In the genomic region with DNA sequence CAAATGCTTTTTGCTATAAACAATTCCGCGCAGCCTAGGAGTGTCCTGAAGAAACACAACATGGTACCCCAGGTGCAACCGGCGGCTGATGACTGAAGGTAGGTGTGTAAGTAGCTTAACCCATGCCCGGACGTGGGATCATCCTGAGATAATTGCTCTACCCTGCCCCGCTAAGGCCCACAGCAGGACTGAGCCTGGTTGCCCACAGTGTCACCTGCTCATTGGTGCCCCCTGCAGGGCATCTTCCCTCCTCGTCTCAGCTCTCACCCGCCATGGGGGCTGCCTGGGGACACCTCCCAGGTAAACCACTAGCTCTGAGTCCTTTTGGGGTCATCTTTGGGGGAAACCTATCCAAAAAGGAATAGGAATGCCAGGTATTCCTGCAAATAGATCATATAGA, we compare ENCODE assay signal across 8 cellular contexts. TPM values are rescaled to one million over a fixed set of nuclear protein-coding genes. Genes with fewer than 3 reads are reported as not detected.
DNase-seq lines count a peak whose midpoint lies in the region; ATAC-seq and TF ChIP-seq lines count a peak whose summit lies in the region.

No MANE protein-coding gene starts in this region.

- H3K4me1 ChIP-seq in foreskin keratinocyte: no peaks in the 10 kb centered on the region

- no peak for ATAC-seq in foreskin keratinocyte
- ATAC-seq in GM18517 (IDR thresholded peaks at IDR 0.05; ENCODE audit: unreplicated experiment): no peak

- TF ChIP-seq CTCF in LNCAP (IDR thresholded peaks at IDR 0.05) (peak; percentile 55), foreskin keratinocyte (conservative IDR thresholded peaks at IDR 0.05) (peak; percentile 59)

- peak; percentile 53 for DNase-seq in Daoy (ENCODE audit: low read depth)
- peak; percentile 78 for DNase-seq in activated CD8-positive, alpha-beta memory T cell treated with anti-CD3 and anti-CD28 coated beads for 24 hours
- no peak for DNase-seq in foreskin keratinocyte
- peak; percentile 5 for DNase-seq in stimulated activated CD8-positive, alpha-beta memory T cell treated with anti-CD3 and anti-CD28 coated beads, Interleukin-15, amount 100 ng/mL, for 1 hour (ENCODE audit: low read depth)
- DNase-seq in DMS79 (lab: John Stamatoyannopoulos, UW): no peak
- no peak for DNase-seq in foreskin melanocyte

- no peak overlapping the region for H3K27ac ChIP-seq in foreskin keratinocyte

- H3K27me3 ChIP-seq in foreskin keratinocyte: peaks cover 4% of the 10 kb centered on the region

RNA-seq across cellular contexts. Expression of a gene that starts 22.3 kb away (rescaled TPM):
- total RNA-seq in Daoy (2014; rRNA removed; shearing (Covaris generic)): 26.7 and 35.8 TPM in 2 replicates
- 25.8 and 30.1 TPM in 2 replicates for total RNA-seq in foreskin keratinocyte
- polyA plus RNA-seq in foreskin keratinocyte: 34.4 and 36.5 TPM in 2 replicates

RNA-seq across cellular contexts. Expression of a gene that starts 52.2 kb away (rescaled TPM):
- total RNA-seq in Daoy (2014; rRNA removed; shearing (Covaris generic)): 1.3 and 6.2 TPM in 2 replicates
- total RNA-seq in foreskin keratinocyte: 2.6 and 2.7 TPM in 2 replicates
- polyA plus RNA-seq in foreskin keratinocyte: 2.3 and 2.6 TPM in 2 replicates

RNA-seq across cellular contexts. Expression of a gene that starts 54.1 kb away (rescaled TPM):
- 0.06 TPM in 1 of 2 replicates, not detected in the other for total RNA-seq in Daoy (2014; rRNA removed; shearing (Covaris generic))
- total RNA-seq in foreskin keratinocyte: 0.18 TPM in 1 of 2 replicates, not detected in the other
- polyA plus RNA-seq in foreskin keratinocyte: 0.51 and 0.66 TPM in 2 replicates

Comparison
In these comparisons a context has a peak if more than half of its experiments do, and no peak if none do; other contexts are left out.
1. DNase-seq: peak in Daoy (single experiment), activated CD8-positive, alpha-beta memory T cell treated with anti-CD3 and anti-CD28 coated beads for 24 hours (single experiment) and stimulated activated CD8-positive, alpha-beta memory T cell treated with anti-CD3 and anti-CD28 coated beads, Interleukin-15, amount 100 ng/mL, for 1 hour (single experiment); none in foreskin keratinocyte (0 of 2), DMS79 (single experiment) and foreskin melanocyte (single experiment).